7 cellular contexts compared by ENCODE assay signal in the genomic region with DNA sequence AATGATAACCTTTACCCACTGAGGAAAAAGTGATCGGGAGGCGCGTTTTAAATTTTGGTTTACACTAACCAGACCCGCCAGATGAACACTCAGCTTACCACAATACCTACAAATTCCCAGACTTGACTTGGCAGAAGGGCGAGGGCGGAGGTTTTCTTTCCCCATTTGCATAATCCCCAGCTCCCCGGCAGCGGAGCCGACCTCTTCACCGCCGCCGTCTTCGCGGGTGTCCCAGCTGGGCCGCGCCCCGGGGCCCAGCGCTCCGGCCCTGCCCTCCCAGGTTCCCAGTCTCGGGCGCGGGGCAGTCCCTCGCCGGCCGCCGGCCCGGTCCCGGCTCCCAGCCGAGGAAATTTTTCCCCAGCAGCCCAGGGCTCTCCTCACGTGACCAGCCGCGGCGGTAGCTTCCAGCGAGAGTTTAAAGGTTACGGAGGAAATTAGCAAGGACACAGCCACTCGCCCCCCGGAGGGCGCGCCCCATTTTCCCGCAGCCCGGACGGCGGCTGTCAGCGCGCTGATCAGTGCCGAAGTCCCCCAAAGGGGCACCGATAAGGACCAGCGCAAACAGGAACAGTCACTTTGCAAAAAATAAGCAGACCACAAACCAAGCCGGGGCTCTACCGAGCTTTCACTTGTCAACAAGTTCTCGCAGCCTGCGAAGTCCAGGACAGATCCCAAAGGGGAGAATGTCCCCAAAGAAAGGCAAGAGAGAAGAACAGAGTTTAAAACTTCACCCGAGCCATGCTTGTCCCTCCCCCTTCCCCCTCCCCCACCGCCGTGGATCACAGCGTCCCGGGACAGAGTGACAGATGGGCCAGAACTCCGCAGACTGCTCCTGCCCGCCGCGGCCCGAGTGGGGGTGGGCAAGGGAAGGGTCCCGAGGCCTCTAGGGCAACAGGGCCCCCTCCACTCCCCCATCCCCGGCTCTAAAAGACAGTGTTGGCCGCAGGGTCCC. TPM values are rescaled to one million over a fixed set of nuclear protein-coding genes. Genes with fewer than 3 reads are reported as not detected.
A peak's percentile ranks its signal among the peaks of the same experiment; 100 is the strongest.
DNase-seq lines count a peak whose midpoint lies in the region; ATAC-seq, FAIRE-seq and TF ChIP-seq lines count a peak whose summit lies in the region.

No MANE protein-coding gene starts in this region.

- ATAC-seq in HG02610 (IDR thresholded peaks at IDR 0.05; ENCODE audit: unreplicated experiment), result peak; percentile 29

- no peak overlapping the region for H2AFZ ChIP-seq in H1 (ENCODE audit: low read length)

- H3K27me3 ChIP-seq in H1 (replicated peaks in 1 of 4; ENCODE audit: control insufficient read depth in 3 of 4, extremely low read depth in 1 of 4, insufficient read depth in 3 of 4, low read length in 3 of 4), result peaks cover 31 to 71% (median 52%) of the 10 kb centered on the region in 4 experiments

- peak overlapping the region; percentile 95 to 97 for H3K4me2 ChIP-seq in H1 (ENCODE audit: insufficient read depth in 1 of 2, low read depth in 2 of 2, low read length in 2 of 2)

- H2AK5ac ChIP-seq in H1 (ENCODE audit: low read depth, low read length), result no peak overlapping the region

- POLR2A ChIA-PET in H1 (lab: Charles Lee; ENCODE audit: partially characterized antibody), result interaction anchor here (0.9 to 1.3 kb wide), 2 partner anchors 14 to 281 kb away, joined by 3 read pairs; no protein-coding TSS in a partner anchor

- no peak overlapping the region for H4K5ac ChIP-seq in H1 (ENCODE audit: insufficient read length, low read depth, low read length)

- TF ChIP-seq EP300 in H1 (IDR thresholded peaks at IDR 0.05; ENCODE audit: borderline replicate concordance in 1 of 2, low read depth in 2 of 2, low read length in 2 of 2), result no peak

- TF ChIP-seq CTCF in GM13977 (IDR thresholded peaks at IDR 0.05; ENCODE audit: extremely low read depth, insufficient read depth, missing control alignments), result no peak
- TF ChIP-seq CTCF in H1 (IDR thresholded peaks at IDR 0.05; ENCODE audit: control extremely low read depth in 1 of 3, insufficient read depth in 1 of 3, low read depth in 1 of 3, low read length in 3 of 3), result no peak; a peak in 1 of 4 replicates

- no peak overlapping the region for H3K56ac ChIP-seq in H1 (replicated peaks; ENCODE audit: insufficient read length, low read depth, low read length)

- FAIRE-seq in H1 (lab: Jason Lieb, UNC), result no peak

- no peak for TF ChIP-seq RAD21 in H1 (IDR thresholded peaks at IDR 0.05 in 1 of 2, conservative IDR thresholded peaks at IDR 0.05 in 1 of 2; ENCODE audit: low read depth in 2 of 2, low read length in 2 of 2)

- H3K4me3 ChIP-seq in H1 (ENCODE audit: extremely low read depth in 1 of 4, insufficient read depth in 2 of 4, low read depth in 3 of 4, low read length in 4 of 4) (peak overlapping the region; percentile 39 to 82 (median 72)), mesodermal cell (ENCODE audit: extremely low read depth, insufficient read depth, low read length, poor library complexity, severe bottlenecking) (peak overlapping the region; percentile 91)

- WGBS in H1 (ENCODE audit: extremely low coverage in 1 of 2, insufficient coverage in 1 of 2, insufficient read length in 1 of 2, insufficient replicate concordance in 2 of 2, low coverage in 1 of 2, low lambda C conversion rate in 2 of 2, missing lambda C conversion rate in 1 of 2), 2 experiments, result 3% methylated on average over 40 of the region's 65 CpGs; no CpG with 5 or more reads in 1 of the 2 experiments
- WGBS in mesodermal cell (ENCODE audit: insufficient coverage in 2 of 2), 2 experiments, result 0% methylated on average over 43 to 44 of the region's 65 CpGs

- H3K4me1 ChIP-seq in H1 (replicated peaks in 1 of 4; ENCODE audit: control insufficient read depth in 3 of 4, insufficient read depth in 4 of 4, low read length in 3 of 4), result peaks cover 2 to 4% (median 3%) of the 10 kb centered on the region in 4 experiments
- H3K4me1 ChIP-seq in mesodermal cell (ENCODE audit: control insufficient read depth, insufficient read depth, low read length, poor library complexity, severe bottlenecking), result peaks cover 7% of the 10 kb centered on the region

- no peak overlapping the region for H2BK15ac ChIP-seq in H1 (ENCODE audit: low read length)

- in situ Hi-C loops in GM13977 (cut with MboI; ENCODE audit: low pct_unique_long_range_greater_than_20kb, low sequenced_read_pairs, unreplicated experiment), result loop anchor here (10.0 kb wide), 1 partner anchor 285 kb away; no protein-coding TSS in a partner anchor

- H3K9ac ChIP-seq in H1 (replicated peaks in 1 of 4; ENCODE audit: extremely low read depth in 1 of 4, low read depth in 3 of 4, low read length in 3 of 4), result peak overlapping the region in 1 of 4 experiments; percentile 53; a peak in 1 of 7 replicates

- no peak overlapping the region for H3K4ac ChIP-seq in H1 (replicated peaks; ENCODE audit: insufficient read length, low read depth, low read length)

- H3K23ac ChIP-seq in H1 (ENCODE audit: insufficient read length), result no peak overlapping the region

- H4K91ac ChIP-seq in H1 (replicated peaks; ENCODE audit: insufficient read length, low read length), result no peak overlapping the region

- H4K20me1 ChIP-seq in H1 (replicated peaks in 1 of 2; ENCODE audit: control insufficient read depth in 1 of 2, insufficient read depth in 2 of 2, low read length in 2 of 2), result peaks cover 0 to 3% of the 10 kb centered on the region in 2 experiments

- no peak overlapping the region for H3K14ac ChIP-seq in H1 (ENCODE audit: insufficient read length)

- H3K23me2 ChIP-seq in H1 (ENCODE audit: low read depth, low read length), result peaks cover 22% of the 10 kb centered on the region

- H2BK12ac ChIP-seq in H1 (ENCODE audit: low read depth, low read length), result no peak overlapping the region

- no peak overlapping the region for H3K27ac ChIP-seq in H1 (ENCODE audit: low read depth, low read length)
- H3K27ac ChIP-seq in mesodermal cell (ENCODE audit: low read depth, low read length, severe bottlenecking), result peak overlapping the region; percentile 78

- H3K36me3 ChIP-seq in H1 (ENCODE audit: control insufficient read depth in 2 of 4, insufficient read depth in 4 of 4, low read length in 3 of 4) (no peaks in the 10 kb centered on the region), mesodermal cell (ENCODE audit: control insufficient read depth, insufficient read depth, low read length) (peaks cover 11% of the 10 kb centered on the region)

- TF ChIP-seq POLR2A in H1 (IDR thresholded peaks at IDR 0.05; ENCODE audit: control extremely low read depth in 1 of 2, low read depth in 2 of 2, low read length in 2 of 2), result no peak

- H3K79me1 ChIP-seq in H1 (ENCODE audit: low read depth, low read length), result no peaks in the 10 kb centered on the region

- H3K18ac ChIP-seq in H1 (ENCODE audit: extremely low read depth, low read length), result no peak overlapping the region; the same call in none of the 2 replicates

- no peak overlapping the region for H2BK120ac ChIP-seq in H1 (replicated peaks; ENCODE audit: low read depth, low read length)

- H4K8ac ChIP-seq in H1 (ENCODE audit: extremely low read depth, insufficient read depth, low read length), result no peak overlapping the region

- H2BK5ac ChIP-seq in H1 (ENCODE audit: low read depth, low read length), result no peak overlapping the region

- CTCF ChIA-PET in H1 (lab: Charles Lee; ENCODE audit: partially characterized antibody), result interaction anchor here (0.6 to 1.7 kb wide), 11 partner anchors 9 to 1430 kb away, joined by 3 to 7 read pairs (median 4); no protein-coding TSS in a partner anchor

- H2BK20ac ChIP-seq in H1 (ENCODE audit: low read length), result no peak overlapping the region

- no peaks in the 10 kb centered on the region for H3K9me3 ChIP-seq in H1 (ENCODE audit: insufficient read depth in 2 of 2, low read depth in 1 of 2, low read length in 1 of 2)
- H3K9me3 ChIP-seq in mesodermal cell (ENCODE audit: control insufficient read depth, low read length), result no peaks in the 10 kb centered on the region

- DNase-seq in GM13977 (ENCODE audit: low spot score) (peak; percentile 71), NCI-H2227 (lab: John Stamatoyannopoulos, UW; ENCODE audit: unreplicated experiment) (peak; percentile 52), H1 (ENCODE audit: low read depth in 1 of 2, low spot score in 2 of 2) (peak in 1 of 2 experiments; percentile 77)
- DNase-seq in activated CD8-positive, alpha-beta memory T cell treated with anti-CD3 and anti-CD28 coated beads for 48 hours (ENCODE audit: low read depth in 2 of 3, low spot score in 2 of 3), result peak; percentile 13 to 41 (median 33)
- peak; percentile 35 for DNase-seq in stimulated activated CD8-positive, alpha-beta memory T cell treated with anti-CD3 and anti-CD28 coated beads, Interleukin-4, amount 100 ng/mL, for 24 hours (ENCODE audit: low read depth)

- H3K79me2 ChIP-seq in H1 (ENCODE audit: control insufficient read depth in 1 of 2, insufficient read depth in 2 of 2, low read length in 2 of 2), result no peaks in the 10 kb centered on the region

TF ChIP-seq in H1, 55 proteins besides CTCF, POLR2A, EP300 and RAD21 (continues in another document):
- no peak for TF ChIP-seq GTF2F1 (IDR thresholded peaks at IDR 0.05; ENCODE audit: borderline replicate concordance, low read depth, low read length)
- TF ChIP-seq ZNF274 (IDR thresholded peaks at IDR 0.05; ENCODE audit: borderline replicate concordance, extremely low read depth, low read length), result no peak
- 0 out of 2 replicates have a peak, but pooled peaks have one; percentile 31 for TF ChIP-seq EGR1 (IDR thresholded peaks at IDR 0.05; ENCODE audit: borderline replicate concordance, low read depth, low read length)

RNA-seq across cellular contexts. Expression of a gene that starts 1.3 kb away (rescaled TPM):
- total RNA-seq in H1 (2021; fragmentation: NEBNext Ultra II Directional; extraction: Animal tissue kit (Norgen Biotek cat#: 25700)), result 1.5 and 2.1 TPM in 2 replicates
- polyA plus RNA-seq in H1 (2011; rRNA removed), result 0.54 and 0.67 TPM in 2 replicates
- polyA plus RNA-seq in H1 (2011; cell fraction: cytosol; rRNA removed), result 0.58 TPM
- 1.6 TPM for polyA plus RNA-seq in H1 (2011; cell fraction: nucleus; rRNA removed)
- 0.46 to 0.81 TPM (median 0.50 TPM) in 4 replicates for polyA plus RNA-seq in H1 (2012, experiment 1 of 2)
- 0.21 TPM for polyA plus RNA-seq in H1 (2012, experiment 2 of 2)
- polyA plus RNA-seq in H1 (2013, experiment 1 of 2), result 0.55 TPM
- 0.37 TPM for polyA plus RNA-seq in H1 (2013, experiment 2 of 2)
- 1.2 and 3.2 TPM in 2 replicates for polyA minus RNA-seq in H1 (2011; rRNA and poly(A)+ RNA removed)
- 4.9 TPM for polyA minus RNA-seq in H1 (2011; cell fraction: cytosol; rRNA and poly(A)+ RNA removed)
- 9.7 TPM for polyA minus RNA-seq in H1 (2011; cell fraction: nucleus; rRNA and poly(A)+ RNA removed)
- 19.1 TPM for polyA plus RNA-seq in mesodermal cell (2013, experiment 1 of 2)
- polyA plus RNA-seq in mesodermal cell (2013, experiment 2 of 2), result 19.3 TPM

RNA-seq across cellular contexts. Expression of a gene that starts 39.1 kb away (rescaled TPM):
- 20.0 and 20.4 TPM in 2 replicates for total RNA-seq in H1 (2021; fragmentation: NEBNext Ultra II Directional; extraction: Animal tissue kit (Norgen Biotek cat#: 25700))
- polyA plus RNA-seq in H1 (2011; rRNA removed), result 2.5 and 4.6 TPM in 2 replicates
- polyA plus RNA-seq in H1 (2011; cell fraction: cytosol; rRNA removed), result 6.7 TPM
- polyA plus RNA-seq in H1 (2011; cell fraction: nucleus; rRNA removed), result 2.6 TPM
- 11.2 to 17.7 TPM (median 12.4 TPM) in 4 replicates for polyA plus RNA-seq in H1 (2012, experiment 1 of 2)
- 1.1 TPM for polyA plus RNA-seq in H1 (2012, experiment 2 of 2)
- polyA plus RNA-seq in H1 (2013, experiment 1 of 2), result 13.0 TPM
- 13.8 TPM for polyA plus RNA-seq in H1 (2013, experiment 2 of 2)
- polyA minus RNA-seq in H1 (2011; rRNA and poly(A)+ RNA removed), result 23.5 and 33.4 TPM in 2 replicates
- polyA minus RNA-seq in H1 (2011; cell fraction: cytosol; rRNA and poly(A)+ RNA removed), result 10.4 TPM
- polyA minus RNA-seq in H1 (2011; cell fraction: nucleus; rRNA and poly(A)+ RNA removed), result 52.1 TPM
- 14.6 TPM for polyA plus RNA-seq in mesodermal cell (2013, experiment 1 of 2)
- polyA plus RNA-seq in mesodermal cell (2013, experiment 2 of 2), result 16.8 TPM
